29 cellular contexts compared by ENCODE assay signal in the genomic region with DNA sequence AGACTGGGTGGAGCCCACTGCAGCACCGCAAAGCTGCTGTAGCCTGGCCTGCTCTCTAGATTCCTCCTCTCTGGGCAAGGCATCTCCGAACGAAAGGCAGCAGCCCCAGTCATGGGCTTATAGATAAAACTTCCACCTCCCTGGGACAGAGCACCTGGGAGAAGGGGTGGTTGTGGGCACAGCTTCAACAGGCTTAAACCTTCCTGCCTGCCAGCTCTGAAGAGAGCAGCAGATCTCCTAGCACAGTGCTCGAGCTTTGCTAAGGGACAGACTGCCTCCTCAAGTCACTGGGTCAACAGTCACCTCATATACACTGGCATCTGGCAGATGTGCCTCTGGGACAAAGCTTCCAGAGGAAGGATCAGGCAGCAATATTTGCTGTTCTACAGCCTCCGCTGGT.
"Had no signal": no experiment of that assay in that cellular context is flagged by ENCODE, and none has a peak within 500 bp of the region (broad histone marks: within the 10 kb centered on the region; RNA-seq: fewer than 3 reads in every experiment).

No MANE protein-coding gene starts in this region.

- H3K4me1 Mint-ChIP-seq: stimulated activated effector memory CD8-positive, alpha-beta T cell treated with anti-CD3 and anti-CD28 coated beads, Interleukin-12 subunit alpha, Interleukin-12 subunit beta, amount 100 ng/mL, for 72 hours; stimulated activated memory B cell treated with anti-CD40 and anti-IgM and Interleukin-4, amounts not matched to agents 10 μg/mL and 1 μg/mL and 100 μg/mL, for 72 hours; stimulated activated naive B cell treated with anti-CD40 and anti-IgM and Interleukin-4, amounts not matched to agents 10 μg/mL and 1 μg/mL and 100 μg/mL, for 72 hours; stimulated activated naive CD8-positive, alpha-beta T cell treated with anti-CD3 and anti-CD28 coated beads, Interleukin-15, amount 100 ng/mL, for 72 hours had no signal

- FAIRE-seq: urothelium cell line had no signal

- H3K4me3 Mint-ChIP-seq: stimulated activated effector memory CD8-positive, alpha-beta T cell treated with anti-CD3 and anti-CD28 coated beads, Interleukin-12 subunit alpha, Interleukin-12 subunit beta, amount 100 ng/mL, for 72 hours; stimulated activated memory B cell treated with anti-CD40 and anti-IgM and Interleukin-4, amounts not matched to agents 10 μg/mL and 1 μg/mL and 100 μg/mL, for 72 hours; stimulated activated naive B cell treated with anti-CD40 and anti-IgM and Interleukin-4, amounts not matched to agents 10 μg/mL and 1 μg/mL and 100 μg/mL, for 72 hours; stimulated activated naive CD8-positive, alpha-beta T cell treated with anti-CD3 and anti-CD28 coated beads, Interleukin-15, amount 100 ng/mL, for 72 hours; stimulated activated naive CD8-positive, alpha-beta T cell treated with anti-CD3 and anti-CD28 coated beads, Interleukin-15, Interleukin-2, amounts not matched to agents 100 ng/mL and 50 ng/mL, for 24 hours; type B pancreatic cell had no signal

- DNase-seq: stimulated activated CD4-positive, alpha-beta T cell treated with anti-CD3 and anti-CD28 coated beads, Interleukin-2, amount 100 ng/mL, for 48 hours; stimulated activated CD4-positive, alpha-beta T cell treated with anti-CD3 and anti-CD28 coated beads, Interleukin-4, amount 100 ng/mL, for 1 hour; stimulated activated CD4-positive, alpha-beta T cell treated with anti-CD3 and anti-CD28 coated beads, Interleukin-4, amount 100 ng/mL, for 24 hours; stimulated activated CD4-positive, alpha-beta T cell treated with anti-CD3 and anti-CD28 coated beads, Interleukin-4, amount 100 ng/mL, for 4 hours; stimulated activated CD8-positive, alpha-beta memory T cell treated with anti-CD3 and anti-CD28 coated beads, Interleukin-4, amount 100 ng/mL, for 48 hours; stimulated activated naive B cell treated with anti-CD40 and anti-IgM and Interleukin-4, amounts not matched to agents 10 μg/mL and 1 μg/mL and 100 μg/mL, for 72 hours; stimulated activated naive CD4-positive, alpha-beta T cell; stimulated activated naive CD4-positive, alpha-beta T cell treated with Interleukin-2 at 50 U/mL for 16 hours; stimulated activated naive CD8-positive, alpha-beta T cell treated with anti-CD3 and anti-CD28 coated beads, Interleukin-15, amount 100 ng/mL, for 72 hours; stimulated activated naive CD8-positive, alpha-beta T cell treated with anti-CD3 and anti-CD28 coated beads, Interleukin-15, Interleukin-2, amounts not matched to agents 100 U/mL and 50 U/mL, for 24 hours; stomach; substantia nigra; testis; thyroid gland; tibial artery; transverse colon; trophoblast cell; upper lobe of left lung; upper lobe of right lung; uterus had no signal

- H3K4me3 ChIP-seq: stomach, suprapubic skin, testis, thoracic aorta, thyroid gland, tibial artery, tibial nerve, transverse colon, upper lobe of left lung, upper lobe of right lung, uterus, vagina had no signal

- H3K4me1 ChIP-seq: stomach, suprapubic skin, testis, thyroid gland, tibial artery, tibial nerve, transverse colon, upper lobe of left lung, upper lobe of right lung, uterus, vagina had no signal

- H3K27me3 Mint-ChIP-seq: type B pancreatic cell had no signal

- H3K27me3 ChIP-seq: stomach, suprapubic skin, testis, thyroid gland, tibial artery, tibial nerve, transverse colon, upper lobe of left lung, upper lobe of right lung, uterus, vagina had no signal

- H3K36me3 Mint-ChIP-seq: stimulated activated effector memory CD8-positive, alpha-beta T cell treated with anti-CD3 and anti-CD28 coated beads, Interleukin-12 subunit alpha, Interleukin-12 subunit beta, amount 100 ng/mL, for 72 hours; stimulated activated memory B cell treated with anti-CD40 and anti-IgM and Interleukin-4, amounts not matched to agents 10 μg/mL and 1 μg/mL and 100 μg/mL, for 72 hours; stimulated activated naive B cell treated with anti-CD40 and anti-IgM and Interleukin-4, amounts not matched to agents 10 μg/mL and 1 μg/mL and 100 μg/mL, for 72 hours had no signal

- H3K27ac Mint-ChIP-seq: stimulated activated effector memory CD8-positive, alpha-beta T cell treated with anti-CD3 and anti-CD28 coated beads, Interleukin-12 subunit alpha, Interleukin-12 subunit beta, amount 100 ng/mL, for 72 hours; stimulated activated memory B cell treated with anti-CD40 and anti-IgM and Interleukin-4, amounts not matched to agents 10 μg/mL and 1 μg/mL and 100 μg/mL, for 72 hours; stimulated activated naive B cell treated with anti-CD40 and anti-IgM and Interleukin-4, amounts not matched to agents 10 μg/mL and 1 μg/mL and 100 μg/mL, for 72 hours; stimulated activated naive CD8-positive, alpha-beta T cell treated with anti-CD3 and anti-CD28 coated beads, Interleukin-15, amount 100 ng/mL, for 72 hours; stimulated activated naive CD8-positive, alpha-beta T cell treated with anti-CD3 and anti-CD28 coated beads, Interleukin-15, Interleukin-2, amounts not matched to agents 100 ng/mL and 50 ng/mL, for 24 hours; type B pancreatic cell had no signal

- ATAC-seq: stimulated activated effector memory CD8-positive, alpha-beta T cell treated with anti-CD3 and anti-CD28 coated beads, Interleukin-12 subunit alpha, Interleukin-12 subunit beta, amount 100 ng/mL, for 72 hours; stimulated activated memory B cell treated with anti-CD40 and anti-IgM and Interleukin-4, amounts not matched to agents 10 μg/mL and 1 μg/mL and 100 μg/mL, for 72 hours; stimulated activated naive B cell treated with anti-CD40 and anti-IgM and Interleukin-4, amounts not matched to agents 10 μg/mL and 1 μg/mL and 100 μg/mL, for 72 hours; stimulated activated naive CD8-positive, alpha-beta T cell treated with anti-CD3 and anti-CD28 coated beads, Interleukin-15, amount 100 ng/mL, for 72 hours; stimulated activated naive CD8-positive, alpha-beta T cell treated with anti-CD3 and anti-CD28 coated beads, Interleukin-15, Interleukin-2, amounts not matched to agents 100 U/mL and 50 U/mL, for 24 hours; upper lobe of right lung had no signal

- H3K36me3 ChIP-seq: stomach, suprapubic skin, thoracic aorta, thyroid gland, tibial artery, tibial nerve, transverse colon, upper lobe of left lung, upper lobe of right lung, uterus, vagina had no signal

- H3K9me3 ChIP-seq: suprapubic skin, testis, thoracic aorta, thyroid gland, upper lobe of right lung, uterus, vagina had no signal

- H3K9me3 Mint-ChIP-seq: stimulated activated memory B cell treated with anti-CD40 and anti-IgM and Interleukin-4, amounts not matched to agents 10 μg/mL and 1 μg/mL and 100 μg/mL, for 72 hours; stimulated activated naive CD8-positive, alpha-beta T cell treated with anti-CD3 and anti-CD28 coated beads, Interleukin-15, Interleukin-2, amounts not matched to agents 100 ng/mL and 50 ng/mL, for 24 hours had no signal

- H3K27ac ChIP-seq: stomach, suprapubic skin, testis, thoracic aorta, thyroid gland, tibial artery, tibial nerve, transverse colon, upper lobe of left lung, upper lobe of right lung, uterus, vagina had no signal
